In genomic region chr18:24727685-24728084, GRCh38 we compare ENCODE assay signal across 22 cellular contexts.
DNase-seq lines count a peak whose midpoint lies in the region; FAIRE-seq and TF ChIP-seq lines count a peak whose summit lies in the region.
"Had no signal": no experiment of that assay in that cellular context is flagged by ENCODE, and none has a peak within 500 bp of the region (broad histone marks: within the 10 kb centered on the region; RNA-seq: fewer than 3 reads in every experiment).

No MANE protein-coding gene starts in this region.

- no peak for TF ChIP-seq EP300 in esophagus muscularis mucosa (IDR thresholded peaks at IDR 0.05)

- intact Hi-C loops in esophagus muscularis mucosa (cut with DNase I), result loop anchor here (2.0 to 5.0 kb wide), 3 partner anchors 130 to 240 kb away; no protein-coding TSS in a partner anchor

- H3K27me3 Mint-ChIP-seq in activated naive CD4-positive, alpha-beta T cell treated with anti-CD3 and anti-CD28 coated beads, Interleukin-2, amount 50 U/mL, for 24 hours, result peaks cover 7% of the 10 kb centered on the region

- peaks cover 0 to 4% (median 1%) of the 10 kb centered on the region in 4 donors for H3K4me1 ChIP-seq in esophagus muscularis mucosa
- H3K4me1 ChIP-seq: breast epithelium, right atrium auricular region had no signal

- no peaks in the 10 kb centered on the region for H3K9me3 ChIP-seq in esophagus muscularis mucosa
- H3K9me3 ChIP-seq: adrenal gland, breast epithelium, right atrium auricular region had no signal

- FAIRE-seq in frontal cortex (lab: Jason Lieb, UNC), result no peak
- FAIRE-seq: A204.1, keratinocyte, urothelium cell line had no signal

- DNase-seq in activated naive CD4-positive, alpha-beta T cell (lab: John Stamatoyannopoulos, UW), result no peak
- DNase-seq in NCI-H526 (lab: John Stamatoyannopoulos, UW) (peak; percentile 23 to 26), esophagus muscularis mucosa (ENCODE audit: extremely low spot score) (peak; percentile 75), kidney tubule cell (ENCODE audit: low spot score) (no peak), frontal cortex (ENCODE audit: low spot score in 2 of 2) (no peak), CD1c-positive myeloid dendritic cell (ENCODE audit: extremely low spot score) (no peak), NCI-H446 (lab: John Stamatoyannopoulos, UW) (no peak)
- DNase-seq: activated CD4-positive, alpha-beta T cell treated with anti-CD3 and anti-CD28 coated beads, Interleukin-2, amount 50 U/mL, for 4 hours; activated effector memory CD4-positive, alpha-beta T cell treated with anti-CD3 and anti-CD28 coated beads, Interleukin-2, amount 50 U/mL, for 16 hours; adrenal gland; mammary epithelial cell; NCI-H1694; NCI-H226; stimulated activated CD8-positive, alpha-beta memory T cell treated with anti-CD3 and anti-CD28 coated beads, Interleukin-4, amount 100 ng/mL, for 48 hours; T-helper 17 cell had no signal

- TF ChIP-seq CTCF in esophagus muscularis mucosa (IDR thresholded peaks at IDR 0.05), result no peak

- peak overlapping the region; percentile 19 for H3K27ac Mint-ChIP-seq in activated naive CD4-positive, alpha-beta T cell treated with anti-CD3 and anti-CD28 coated beads, Interleukin-2, amount 50 U/mL, for 24 hours
- H3K27ac Mint-ChIP-seq: IgD-negative memory B cell, T-helper 17 cell had no signal

- no peaks in the 10 kb centered on the region for H3K36me3 ChIP-seq in esophagus muscularis mucosa
- H3K36me3 ChIP-seq: adrenal gland, breast epithelium, right atrium auricular region had no signal

- no peaks in the 10 kb centered on the region for H3K36me3 Mint-ChIP-seq in activated naive CD4-positive, alpha-beta T cell treated with anti-CD3 and anti-CD28 coated beads, Interleukin-2, amount 50 U/mL, for 24 hours
- H3K36me3 Mint-ChIP-seq: IgD-negative memory B cell had no signal

- WGBS in esophagus muscularis mucosa, result 50% methylated on average over 6 of the region's 6 CpGs

- H3K4me1 Mint-ChIP-seq in activated naive CD4-positive, alpha-beta T cell treated with anti-CD3 and anti-CD28 coated beads, Interleukin-2, amount 50 U/mL, for 24 hours, result no peaks in the 10 kb centered on the region
- H3K4me1 Mint-ChIP-seq: T-helper 17 cell had no signal

- no peak overlapping the region for H3K4me3 Mint-ChIP-seq in activated naive CD4-positive, alpha-beta T cell treated with anti-CD3 and anti-CD28 coated beads, Interleukin-2, amount 50 U/mL, for 24 hours
- H3K4me3 Mint-ChIP-seq: T-helper 17 cell had no signal

- no peak for TF ChIP-seq POLR2A in esophagus muscularis mucosa (IDR thresholded peaks at IDR 0.05; ENCODE audit: low read depth)

- H3K27ac ChIP-seq in esophagus muscularis mucosa (replicated peaks in 1 of 4), result no peak overlapping the region
- H3K27ac ChIP-seq: adrenal gland, right atrium auricular region had no signal

- no peak overlapping the region for H3K4me3 ChIP-seq in esophagus muscularis mucosa
- H3K4me3 ChIP-seq: adrenal gland had no signal

- H3K9me3 Mint-ChIP-seq in activated naive CD4-positive, alpha-beta T cell treated with anti-CD3 and anti-CD28 coated beads, Interleukin-2, amount 50 U/mL, for 24 hours, result no peaks in the 10 kb centered on the region
- H3K9me3 Mint-ChIP-seq: IgD-negative memory B cell had no signal

- peaks cover 0 to 28% (median 0%) of the 10 kb centered on the region in 4 donors for H3K27me3 ChIP-seq in esophagus muscularis mucosa
- H3K27me3 ChIP-seq: breast epithelium, right atrium auricular region had no signal

Comparison
In these comparisons a context has a peak if more than half of its experiments do, and no peak if none do; other contexts are left out.
1. DNase-seq: peak in NCI-H526 (2 of 2) and esophagus muscularis mucosa (single experiment); none in activated naive CD4-positive, alpha-beta T cell (0 of 4), kidney tubule cell (single experiment), frontal cortex (0 of 2), CD1c-positive myeloid dendritic cell (single experiment) and NCI-H446 (0 of 2).